In genomic region chr17:40253565-40253964, GRCh38 we compare ENCODE assay signal across 16 cellular contexts. TPM values are rescaled to one million over a fixed set of nuclear protein-coding genes. Genes with fewer than 3 reads are reported as not detected.
DNase-seq lines count a peak whose midpoint lies in the region; ATAC-seq and TF ChIP-seq lines count a peak whose summit lies in the region.
"Had no signal": no experiment of that assay in that cellular context is flagged by ENCODE, and none has a peak within 500 bp of the region (broad histone marks: within the 10 kb centered on the region; RNA-seq: fewer than 3 reads in every experiment).

No MANE protein-coding gene starts in this region.

- H3K4me1 Mint-ChIP-seq in chondrocyte (ENCODE audit: low read depth): peaks cover 33% of the 10 kb centered on the region
- H3K4me1 Mint-ChIP-seq in osteocyte (ENCODE audit: unreplicated experiment): peaks cover 31% of the 10 kb centered on the region

- no peaks in the 10 kb centered on the region for H3K9me3 ChIP-seq in MG63
- H3K9me3 ChIP-seq: A549, Caco-2 had no signal

- peak overlapping the region; percentile 87 for H3K27ac Mint-ChIP-seq in chondrocyte (ENCODE audit: unreplicated experiment)
- peak overlapping the region; percentile 86 for H3K27ac Mint-ChIP-seq in osteocyte (ENCODE audit: unreplicated experiment)

- peaks cover 8% of the 10 kb centered on the region for H3K36me3 Mint-ChIP-seq in chondrocyte (ENCODE audit: low read depth)
- H3K36me3 Mint-ChIP-seq in osteocyte (ENCODE audit: unreplicated experiment): peaks cover 20% of the 10 kb centered on the region

- no peaks in the 10 kb centered on the region for H3K27me3 ChIP-seq in MG63

- TF ChIP-seq CTCF in AG10803 (conservative IDR thresholded peaks at IDR 0.05; ENCODE audit: low read length) (no peak), chondrocyte (IDR thresholded peaks at IDR 0.05) (no peak), osteocyte (IDR thresholded peaks at IDR 0.05) (no peak)

- H3K27me3 Mint-ChIP-seq in chondrocyte (ENCODE audit: low read depth) (no peaks in the 10 kb centered on the region), osteocyte (ENCODE audit: unreplicated experiment) (no peaks in the 10 kb centered on the region)

- ATAC-seq in GM21390 (IDR thresholded peaks at IDR 0.05; ENCODE audit: unreplicated experiment): no peak
- ATAC-seq: A549 had no signal

- in situ Hi-C loops in KBM-7 (cut with MboI; ENCODE audit: low pct_unique_long_range_greater_than_20kb, low sequenced_read_pairs): no loop called here

- H3K4me3 ChIP-seq in AG10803 (ENCODE audit: low read length): no peak overlapping the region
- H3K4me3 ChIP-seq in MG63: no peak overlapping the region
- H3K4me3 ChIP-seq: A549 had no signal

- H3K4me3 Mint-ChIP-seq in chondrocyte (ENCODE audit: unreplicated experiment) (no peak overlapping the region), osteocyte (ENCODE audit: unreplicated experiment) (peak overlapping the region; percentile 14)

- peaks cover 22% of the 10 kb centered on the region for H3K36me3 ChIP-seq in MG63

- H3K9me3 Mint-ChIP-seq in chondrocyte (ENCODE audit: low read depth): no peaks in the 10 kb centered on the region
- no peaks in the 10 kb centered on the region for H3K9me3 Mint-ChIP-seq in osteocyte (ENCODE audit: unreplicated experiment)

- DNase-seq in AG10803 (ENCODE audit: low read depth) (peak; percentile 18), MG63 (peak; percentile 19), chondrocyte (ENCODE audit: low spot score) (no peak), osteocyte (ENCODE audit: extremely low spot score, unreplicated experiment) (no peak), NCI-H446 treated with DMSO at 0.1 percent for 48 hours (lab: John Stamatoyannopoulos, UW) (no peak), NCI-H2029 treated with DMSO at 0.1 percent for 48 hours (lab: John Stamatoyannopoulos, UW) (no peak), KBM-7 (no peak)
- DNase-seq: Caco-2, DMS53, GDM1, HCEC 1CT, KG1, NCI-H187 treated with DMSO at 0.1 percent for 48 hours, NCI-H526 treated with DMSO at 0.1 percent for 48 hours had no signal

RNA-seq across cellular contexts. Expression of gene CDC6, which starts 34.1 kb away (rescaled TPM):
- total RNA-seq in MG63 (2014; rRNA removed; shearing (Covaris generic); ENCODE audit: low replicate concordance): 31.1 and 111 TPM in 2 replicates
- total RNA-seq in chondrocyte: 8.5 to 33.1 TPM (median 9.9 TPM) in 3 replicates
- 6.7 and 10.8 TPM in 2 replicates for total RNA-seq in osteocyte

RNA-seq across cellular contexts. Expression of gene WIPF2, which starts 34.5 kb away (rescaled TPM):
- 5.5 and 7.4 TPM in 2 replicates for total RNA-seq in MG63 (2014; rRNA removed; shearing (Covaris generic); ENCODE audit: low replicate concordance)
- total RNA-seq in chondrocyte: 25.9 to 28.3 TPM (median 28.1 TPM) in 3 replicates
- 28.3 and 28.6 TPM in 2 replicates for total RNA-seq in osteocyte

RNA-seq across cellular contexts. Expression of gene RARA, which starts 55.4 kb away (rescaled TPM):
- 8.9 and 11.2 TPM in 2 replicates for total RNA-seq in MG63 (2014; rRNA removed; shearing (Covaris generic); ENCODE audit: low replicate concordance)
- 59.2 to 65.7 TPM (median 61.2 TPM) in 3 replicates for total RNA-seq in chondrocyte
- total RNA-seq in osteocyte: 62.6 and 65.2 TPM in 2 replicates

Comparison
In these comparisons a context has a peak if more than half of its experiments do, and no peak if none do; other contexts are left out.
1. DNase-seq: peak in AG10803 (single experiment) and MG63 (single experiment); none in chondrocyte (single experiment), osteocyte (single experiment), NCI-H446 treated with DMSO at 0.1 percent for 48 hours (single experiment), NCI-H2029 treated with DMSO at 0.1 percent for 48 hours (single experiment) and KBM-7 (single experiment).